In the genomic region with DNA sequence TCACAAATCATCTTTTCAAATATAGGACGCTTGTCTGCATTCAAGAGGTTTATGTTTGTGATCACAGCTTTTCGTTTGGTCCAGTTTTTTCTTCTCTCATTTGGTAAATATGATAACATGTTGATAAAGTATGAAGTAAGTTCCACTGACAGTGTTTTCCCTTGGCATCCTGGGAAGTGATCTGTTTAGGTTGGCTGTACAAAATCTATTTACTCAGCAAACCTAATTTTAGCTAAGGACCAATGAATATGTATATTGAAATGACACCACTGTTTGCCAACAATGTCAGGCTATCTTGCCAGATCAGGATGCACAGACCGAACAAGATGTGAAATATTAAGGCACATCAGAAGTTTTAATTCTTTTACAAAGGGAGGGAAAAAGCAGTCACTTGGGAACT, we compare ENCODE assay signal across 15 cellular contexts.
DNase-seq lines count a peak whose midpoint lies in the region; TF ChIP-seq lines count a peak whose summit lies in the region.
"Had no signal": no experiment of that assay in that cellular context is flagged by ENCODE, and none has a peak within 500 bp of the region (broad histone marks: within the 10 kb centered on the region; RNA-seq: fewer than 3 reads in every experiment).

No MANE protein-coding gene starts in this region.

- no peak for TF ChIP-seq CTCF in 22Rv1 (IDR thresholded peaks at IDR 0.05)

- H3K27me3 Mint-ChIP-seq in activated T-helper 2 cell treated with anti-CD3 and anti-CD28 coated beads, Interferon-gamma antibody, Interleukin-2, Interleukin-4, amounts not matched to agents 10 μg/mL and 5 μg/mL and 100 μg/mL, durations not matched to agents 14 hours and 24 hours and 36 hours (ENCODE audit: low read depth), result no peaks in the 10 kb centered on the region
- H3K27me3 Mint-ChIP-seq: CD4-positive, alpha-beta memory T cell had no signal

- DNase-seq in NCI-H69 (lab: John Stamatoyannopoulos, UW), result peak; percentile 59
- DNase-seq in caudate nucleus (lab: John Stamatoyannopoulos, UW), result no peak
- DNase-seq in HPDE6-E6E7 (ENCODE audit: extremely low spot score), result no peak
- no peak for DNase-seq in D341Med (ENCODE audit: low spot score)
- no peak for DNase-seq in activated T-helper 2 cell treated with anti-CD3 and anti-CD28 coated beads, Interferon-gamma antibody, Interleukin-2, Interleukin-4, amounts not matched to agents 10 μg/mL and 5 μg/mL and 100 μg/mL, durations not matched to agents 14 hours and 24 hours and 36 hours (ENCODE audit: low spot score)
- DNase-seq: C1 segment of cervical spinal cord; Calu3; CD4-positive, alpha-beta memory T cell; COR-L47; DMS153; DND-41; GM23248; H7; HCEC 1CT had no signal

- H3K4me1 Mint-ChIP-seq in activated T-helper 2 cell treated with anti-CD3 and anti-CD28 coated beads, Interferon-gamma antibody, Interleukin-2, Interleukin-4, amounts not matched to agents 10 μg/mL and 5 μg/mL and 100 μg/mL, durations not matched to agents 14 hours and 24 hours and 36 hours (ENCODE audit: low read depth), result no peaks in the 10 kb centered on the region
- H3K4me1 Mint-ChIP-seq: CD4-positive, alpha-beta memory T cell had no signal

- H3K36me3 Mint-ChIP-seq in activated T-helper 2 cell treated with anti-CD3 and anti-CD28 coated beads, Interferon-gamma antibody, Interleukin-2, Interleukin-4, amounts not matched to agents 10 μg/mL and 5 μg/mL and 100 μg/mL, durations not matched to agents 14 hours and 24 hours and 36 hours (ENCODE audit: low read depth), result no peaks in the 10 kb centered on the region
- H3K36me3 Mint-ChIP-seq: CD4-positive, alpha-beta memory T cell had no signal

- no peak overlapping the region for H3K4me3 Mint-ChIP-seq in activated T-helper 2 cell treated with anti-CD3 and anti-CD28 coated beads, Interferon-gamma antibody, Interleukin-2, Interleukin-4, amounts not matched to agents 10 μg/mL and 5 μg/mL and 100 μg/mL, durations not matched to agents 14 hours and 24 hours and 36 hours (ENCODE audit: low read depth)
- H3K4me3 Mint-ChIP-seq: CD4-positive, alpha-beta memory T cell had no signal

- H3K27ac ChIP-seq in 22Rv1 (peak overlapping the region; percentile 34), caudate nucleus (ENCODE audit: low read depth, low read length) (peak overlapping the region; percentile 24)
- H3K27ac ChIP-seq: GM23248 had no signal

- intact Hi-C loops in activated T-helper 2 cell treated with anti-CD3 and anti-CD28 coated beads, Interferon-gamma antibody, Interleukin-2, Interleukin-4, amounts not matched to agents 10 μg/mL and 5 μg/mL and 100 μg/mL, durations not matched to agents 14 hours and 24 hours and 36 hours (cut with micrococcal nuclease), result no loop called here

- no peak overlapping the region for H3K27ac Mint-ChIP-seq in activated T-helper 2 cell treated with anti-CD3 and anti-CD28 coated beads, Interferon-gamma antibody, Interleukin-2, Interleukin-4, amounts not matched to agents 10 μg/mL and 5 μg/mL and 100 μg/mL, durations not matched to agents 14 hours and 24 hours and 36 hours
- H3K27ac Mint-ChIP-seq: CD4-positive, alpha-beta memory T cell had no signal

- peaks cover 17% of the 10 kb centered on the region for H3K9me3 Mint-ChIP-seq in activated T-helper 2 cell treated with anti-CD3 and anti-CD28 coated beads, Interferon-gamma antibody, Interleukin-2, Interleukin-4, amounts not matched to agents 10 μg/mL and 5 μg/mL and 100 μg/mL, durations not matched to agents 14 hours and 24 hours and 36 hours
